ENCODE assay signal across 20 cellular contexts in the genomic region with DNA sequence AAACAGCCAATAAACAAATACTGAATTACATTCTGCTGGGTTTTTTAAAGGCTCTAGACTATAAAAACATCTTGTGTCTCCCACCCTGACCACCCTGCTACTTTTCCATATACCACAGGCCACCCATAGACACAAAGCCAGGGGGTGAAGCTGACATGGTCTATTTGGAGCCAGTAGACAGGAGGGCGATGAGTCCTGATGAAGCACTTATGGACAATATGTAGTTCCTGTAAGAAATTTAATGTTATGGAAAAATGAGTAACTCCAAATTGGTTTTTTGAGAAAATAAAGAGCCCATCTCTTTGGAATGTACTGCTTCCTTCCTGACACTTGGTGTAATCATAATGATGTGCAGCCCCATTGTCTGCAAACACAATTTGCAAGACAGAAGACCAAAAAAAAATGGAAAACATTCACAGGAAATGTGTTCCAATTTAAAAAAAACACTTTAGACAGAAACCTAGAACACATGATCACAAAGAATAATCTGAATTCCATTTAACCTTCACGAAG. TPM values are rescaled to one million over a fixed set of nuclear protein-coding genes. Genes with fewer than 3 reads are reported as not detected.
DNase-seq lines count a peak whose midpoint lies in the region; ATAC-seq, FAIRE-seq and TF ChIP-seq lines count a peak whose summit lies in the region.
"Had no signal": no experiment of that assay in that cellular context is flagged by ENCODE, and none has a peak within 500 bp of the region (broad histone marks: within the 10 kb centered on the region; RNA-seq: fewer than 3 reads in every experiment).

No MANE protein-coding gene starts in this region.

- H3K9me3 Mint-ChIP-seq in astrocyte (ENCODE audit: unreplicated experiment), result no peaks in the 10 kb centered on the region
- no peaks in the 10 kb centered on the region for H3K9me3 Mint-ChIP-seq in neural crest cell
- H3K9me3 Mint-ChIP-seq in neural progenitor cell, result no peaks in the 10 kb centered on the region
- H3K9me3 Mint-ChIP-seq: immature natural killer cell; naive thymus-derived CD4-positive, alpha-beta T cell had no signal

- peak overlapping the region; percentile 69 for H3K27ac Mint-ChIP-seq in astrocyte (ENCODE audit: unreplicated experiment)
- H3K27ac Mint-ChIP-seq in neural crest cell (ENCODE audit: unreplicated experiment), result peak overlapping the region; percentile 1
- no peak overlapping the region for H3K27ac Mint-ChIP-seq in neural progenitor cell
- H3K27ac Mint-ChIP-seq: activated CD8-positive, alpha-beta memory T cell treated with anti-CD3 and anti-CD28 coated beads, Interleukin-2, amount 10 ng/mL, durations not matched to agents 7 days and 5 days had no signal

- POLR2A ChIA-PET in SK-N-SH (lab: Yijun Ruan, JAX), result interaction anchor here (1.0 kb wide), 1 partner anchor 12 kb away, joined by 3 read pairs; a partner anchor contains a TSS

- H2AFZ ChIP-seq in SK-N-SH (ENCODE audit: low read depth), result no peak overlapping the region
- H2AFZ ChIP-seq in astrocyte (ENCODE audit: low read depth, low read length), result no peak overlapping the region
- H2AFZ ChIP-seq in neural progenitor cell (replicated peaks), result no peak overlapping the region

- H4K20me1 ChIP-seq in SK-N-SH (ENCODE audit: insufficient read depth), result peaks cover 24% of the 10 kb centered on the region
- H4K20me1 ChIP-seq in astrocyte (ENCODE audit: insufficient read depth, low read length), result peaks cover 75% of the 10 kb centered on the region
- no peaks in the 10 kb centered on the region for H4K20me1 ChIP-seq in neural progenitor cell (ENCODE audit: low read depth)

- H3K9me3 ChIP-seq in SK-N-SH (no peaks in the 10 kb centered on the region), astrocyte (ENCODE audit: insufficient read depth, low read depth, low read length) (no peaks in the 10 kb centered on the region), testis (no peaks in the 10 kb centered on the region), neural progenitor cell (ENCODE audit: low read depth) (no peaks in the 10 kb centered on the region)

- H3K36me3 ChIP-seq in SK-N-SH (replicated peaks in 1 of 2; ENCODE audit: control insufficient read depth in 1 of 2, insufficient read depth in 2 of 2, low read length in 1 of 2) (peaks cover 92 to 93% of the 10 kb centered on the region in 2 experiments), astrocyte (ENCODE audit: insufficient read depth, low read length) (peaks cover 86% of the 10 kb centered on the region), testis (ENCODE audit: low read depth, missing control alignments) (no peaks in the 10 kb centered on the region), neural progenitor cell (peaks cover 9% of the 10 kb centered on the region)

- WGBS in SK-N-SH (ENCODE audit: low lambda C conversion rate), result 83% methylated on average over 2 of the region's 2 CpGs
- 57 to 70% methylated on average over 2 of the region's 2 CpGs for WGBS in testis, 2 donors

- H3K27me3 Mint-ChIP-seq in astrocyte (ENCODE audit: low read depth, unreplicated experiment) (no peaks in the 10 kb centered on the region), neural crest cell (ENCODE audit: low read depth) (no peaks in the 10 kb centered on the region), neural progenitor cell (ENCODE audit: insufficient read depth, low read depth) (no peaks in the 10 kb centered on the region)
- H3K27me3 Mint-ChIP-seq: activated CD8-positive, alpha-beta memory T cell treated with anti-CD3 and anti-CD28 coated beads, Interleukin-2, amount 10 ng/mL, durations not matched to agents 7 days and 5 days; naive thymus-derived CD4-positive, alpha-beta T cell had no signal

- TF ChIP-seq EP300 in SK-N-SH (IDR thresholded peaks at IDR 0.05; ENCODE audit: borderline replicate concordance in 1 of 2, low read depth in 1 of 2, low read length in 1 of 2), result no peak

- no peak for TF ChIP-seq CTCF in SK-N-SH (IDR thresholded peaks at IDR 0.05)
- TF ChIP-seq CTCF in astrocyte (IDR thresholded peaks at IDR 0.05; ENCODE audit: insufficient read depth, low read depth, low read length), result no peak
- no peak for TF ChIP-seq CTCF in neural crest cell (conservative IDR thresholded peaks at IDR 0.05)
- TF ChIP-seq CTCF in testis (IDR thresholded peaks at IDR 0.05), result no peak
- no peak for TF ChIP-seq CTCF in neural progenitor cell (IDR thresholded peaks at IDR 0.05)

- H3F3A ChIP-seq in SK-N-SH (replicated peaks; ENCODE audit: insufficient read depth) (peaks cover 79% of the 10 kb centered on the region), neural progenitor cell (ENCODE audit: low read depth) (peaks cover 8% of the 10 kb centered on the region)

- DNase-seq in SK-N-SH (no peak), astrocyte (ENCODE audit: low read depth) (no peak), neural crest cell (ENCODE audit: low read depth, low spot score) (no peak), testis (no peak), SKM-1 (lab: John Stamatoyannopoulos, UW; ENCODE audit: unreplicated experiment) (no peak), neural progenitor cell (ENCODE audit: low spot score) (no peak)
- DNase-seq: activated CD8-positive, alpha-beta memory T cell treated with anti-CD3 and anti-CD28 coated beads, Interleukin-2, amount 10 ng/mL, durations not matched to agents 7 days and 5 days; activated effector memory CD4-positive, alpha-beta T cell treated with Interleukin-2 at 50 U/mL for 16 hours; amniotic stem cell; Calu3; immature natural killer cell; mammary epithelial cell; MM.1S; naive thymus-derived CD4-positive, alpha-beta T cell; NCI-H187; NCI-H446 had no signal

- no peaks in the 10 kb centered on the region for H3K9me2 ChIP-seq in SK-N-SH

- TF ChIP-seq POLR2A in testis (IDR thresholded peaks at IDR 0.05), result no peak

- H3K36me3 Mint-ChIP-seq in astrocyte (ENCODE audit: low read depth, unreplicated experiment) (peaks cover 21% of the 10 kb centered on the region), neural crest cell (ENCODE audit: low read depth) (peaks cover 7% of the 10 kb centered on the region), neural progenitor cell (peaks cover 24% of the 10 kb centered on the region)

- H3K4me2 ChIP-seq in SK-N-SH, result peak overlapping the region; percentile 13; the same call in 1 of the 2 replicates
- H3K4me2 ChIP-seq in astrocyte (ENCODE audit: low read length), result no peak overlapping the region
- no peak overlapping the region for H3K4me2 ChIP-seq in neural progenitor cell

- H3K4me3 Mint-ChIP-seq in astrocyte (ENCODE audit: unreplicated experiment) (no peak overlapping the region), neural crest cell (no peak overlapping the region), neural progenitor cell (no peak overlapping the region)
- H3K4me3 Mint-ChIP-seq: activated CD8-positive, alpha-beta memory T cell treated with anti-CD3 and anti-CD28 coated beads, Interleukin-2, amount 10 ng/mL, durations not matched to agents 7 days and 5 days; immature natural killer cell; naive thymus-derived CD4-positive, alpha-beta T cell had no signal

- FAIRE-seq in astrocyte (lab: Jason Lieb, UNC), result no peak

- H3K9ac ChIP-seq in SK-N-SH, result 0 out of 2 replicates have a peak overlapping the region, but pooled peaks have one; percentile 3
- no peak overlapping the region for H3K9ac ChIP-seq in astrocyte (ENCODE audit: low read length)
- H3K9ac ChIP-seq in neural progenitor cell, result no peak overlapping the region

- peak overlapping the region; percentile 72 to 93 for H3K27ac ChIP-seq in SK-N-SH (ENCODE audit: low read depth in 2 of 2, low read length in 1 of 2)
- H3K27ac ChIP-seq in astrocyte (ENCODE audit: low read depth, low read length), result peak overlapping the region; percentile 25
- peak overlapping the region; percentile 40 to 89 for H3K27ac ChIP-seq in testis
- no peak overlapping the region for H3K27ac ChIP-seq in neural progenitor cell
- H3K27ac ChIP-seq: 22Rv1 had no signal

- H3K27me3 ChIP-seq in SK-N-SH (ENCODE audit: insufficient read depth), result no peaks in the 10 kb centered on the region
- H3K27me3 ChIP-seq in astrocyte (ENCODE audit: insufficient read depth, low read length), result no peaks in the 10 kb centered on the region
- H3K27me3 ChIP-seq in testis, result no peaks in the 10 kb centered on the region
- no peaks in the 10 kb centered on the region for H3K27me3 ChIP-seq in neural progenitor cell

- no peak for ATAC-seq in SK-N-SH treated with all-trans-retinoic acid at 6 μM for 48 hours
- no peak for ATAC-seq in GM18907 (IDR thresholded peaks at IDR 0.05; ENCODE audit: unreplicated experiment)
- ATAC-seq: activated CD4-positive, CD25-positive, alpha-beta regulatory T cell treated with anti-CD3 and anti-CD28 coated beads, Interleukin-2, amount 50 U/mL, for 24 hours; activated CD8-positive, alpha-beta memory T cell treated with anti-CD3 and anti-CD28 coated beads, Interleukin-2, amount 10 ng/mL, durations not matched to agents 7 days and 5 days; naive thymus-derived CD4-positive, alpha-beta T cell had no signal

- H3K4me1 ChIP-seq in SK-N-SH (ENCODE audit: control insufficient read depth in 1 of 2, insufficient read depth in 2 of 2, low read depth in 1 of 2, low read length in 1 of 2), result peaks cover 0 to 61% of the 10 kb centered on the region in 2 experiments; a peak in 3 of 4 replicates
- peaks cover 11% of the 10 kb centered on the region for H3K4me1 ChIP-seq in astrocyte (ENCODE audit: insufficient read depth, low read length)
- peaks cover 36% of the 10 kb centered on the region for H3K4me1 ChIP-seq in testis
- H3K4me1 ChIP-seq in neural progenitor cell, result no peaks in the 10 kb centered on the region

- TF ChIP-seq RAD21 in SK-N-SH (IDR thresholded peaks at IDR 0.05; ENCODE audit: low read length), result no peak

- intact Hi-C loops in testis (cut with DNase I; ENCODE audit: low total_unique reads), result loop anchor here (5.0 to 10.0 kb wide), 2 partner anchors 539 to 592 kb away; no protein-coding TSS in a partner anchor

- H3K79me2 ChIP-seq in SK-N-SH (ENCODE audit: insufficient read depth) (peaks cover 71% of the 10 kb centered on the region), astrocyte (ENCODE audit: insufficient read depth, low read length) (peaks cover 69% of the 10 kb centered on the region), neural progenitor cell (ENCODE audit: low read depth) (peaks cover 27% of the 10 kb centered on the region)

- H3K4me1 Mint-ChIP-seq in astrocyte (ENCODE audit: low read depth, unreplicated experiment) (peaks cover 55% of the 10 kb centered on the region), neural crest cell (peaks cover 31% of the 10 kb centered on the region), neural progenitor cell (no peaks in the 10 kb centered on the region)

- no peak overlapping the region for H3K4me3 ChIP-seq in SK-N-SH (ENCODE audit: low read depth in 2 of 2, low read length in 1 of 2)
- no peak overlapping the region for H3K4me3 ChIP-seq in astrocyte (ENCODE audit: insufficient read depth, low read depth, low read length)
- H3K4me3 ChIP-seq in testis, result no peak overlapping the region
- no peak overlapping the region for H3K4me3 ChIP-seq in neural progenitor cell

- CTCF ChIA-PET in SK-N-SH (lab: Yijun Ruan, JAX), result interaction anchor here (0.6 to 2.9 kb wide), 15 partner anchors 8 to 595 kb away, joined by 3 to 21 read pairs (median 6); a partner anchor contains a TSS

RNA-seq across cellular contexts. Expression of a gene that starts 11.8 kb away (rescaled TPM):
- 61.7 and 96.1 TPM in 2 replicates for polyA plus RNA-seq in SK-N-SH (2012; rRNA removed)
- polyA plus RNA-seq in SK-N-SH (2012; cell fraction: cytosol; rRNA removed), result 90.3 and 92.1 TPM in 2 replicates
- 17.1 and 47.6 TPM in 2 replicates for polyA plus RNA-seq in SK-N-SH (2012; cell fraction: nucleus; rRNA removed)
- total RNA-seq in astrocyte, result 534 and 562 TPM in 2 replicates
- 131 and 136 TPM in 2 replicates for total RNA-seq in neural crest cell
- total RNA-seq in testis, result 100 to 1,000 TPM in 1 of 2 donors, 10 to 100 TPM in 1; 85.0 to 108 TPM
- 204 TPM for polyA plus RNA-seq in testis (ENCODE audit: insufficient read depth, low read depth, low replicate concordance)
- 114 and 142 TPM in 2 replicates for total RNA-seq in neural progenitor cell (ENCODE audit: low replicate concordance)
